18 cellular contexts compared by ENCODE assay signal in the genomic region with DNA sequence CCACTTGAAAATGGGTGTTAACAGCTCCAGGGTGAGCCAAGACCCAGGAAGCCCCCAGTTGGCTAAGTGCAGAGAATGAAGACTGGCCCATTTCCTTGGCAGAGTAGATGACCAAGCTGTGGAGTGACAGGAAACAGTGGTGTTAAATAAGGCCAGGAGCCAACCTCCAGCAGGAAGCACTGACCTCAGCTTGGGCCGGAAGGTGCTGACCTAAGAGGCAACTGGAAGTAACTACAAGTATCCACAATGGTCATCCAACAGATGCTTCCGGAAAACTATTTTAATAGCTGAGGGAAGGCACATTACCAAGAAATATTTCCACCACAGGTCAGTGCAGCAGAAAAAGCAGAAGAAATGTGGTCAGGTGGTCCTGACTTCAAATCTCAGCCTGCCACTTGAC. TPM values are rescaled to one million over a fixed set of nuclear protein-coding genes. Genes with fewer than 3 reads are reported as not detected.
A peak's percentile ranks its signal among the peaks of the same experiment; 100 is the strongest.
DNase-seq lines count a peak whose midpoint lies in the region; ATAC-seq and TF ChIP-seq lines count a peak whose summit lies in the region.
"Had no signal": no experiment of that assay in that cellular context is flagged by ENCODE, and none has a peak within 500 bp of the region (broad histone marks: within the 10 kb centered on the region; RNA-seq: fewer than 3 reads in every experiment).

No MANE protein-coding gene starts in this region.

- H3F3A ChIP-seq in MM.1S (ENCODE audit: insufficient read depth, low read length) = peaks cover 2% of the 10 kb centered on the region; the same call in 1 of the 2 replicates
- peaks cover 7% of the 10 kb centered on the region for H3F3A ChIP-seq in neural progenitor cell (ENCODE audit: low read depth)

- peak overlapping the region in 1 of 4 donors; percentile 41 for H3K27ac ChIP-seq in gastroesophageal sphincter
- peak overlapping the region; percentile 7 for H3K27ac ChIP-seq in lower lobe of right lung
- peak overlapping the region in 7 of 8 donors; percentile 47 to 76 (median 58) for H3K27ac ChIP-seq in spleen
- no peak overlapping the region for H3K27ac ChIP-seq in MM.1S (ENCODE audit: low read length)
- no peak overlapping the region for H3K27ac ChIP-seq in neural progenitor cell
- H3K27ac ChIP-seq: brain microvascular endothelial cell, pancreas had no signal

- peaks cover 6% of the 10 kb centered on the region for H3K27me3 Mint-ChIP-seq in neural progenitor cell (ENCODE audit: insufficient read depth, low read depth)
- H3K27me3 Mint-ChIP-seq: activated CD4-positive, alpha-beta T cell treated with anti-CD3 and anti-CD28 coated beads for 36 hours had no signal

- DNase-seq in RPMI7951 (ENCODE audit: low read depth) (peak; percentile 76), lower lobe of right lung (peak; percentile 66), spleen (no peak), MM.1S (no peak), neural progenitor cell (ENCODE audit: low spot score) (no peak), DMS79 (lab: John Stamatoyannopoulos, UW) (no peak)
- DNase-seq: activated CD4-positive, alpha-beta T cell treated with anti-CD3 and anti-CD28 coated beads for 36 hours; activated naive CD4-positive, alpha-beta T cell treated with anti-CD3 and anti-CD28 coated beads, Interleukin-2, amount 50 U/mL, for 16 hours; brain microvascular endothelial cell; COR-L47; effector CD4-positive, alpha-beta T cell; IMR-90; NCI-H1092 treated with DMSO at 0.1 percent for 48 hours; pancreas; SHP77 treated with DMSO at 0.1 percent for 48 hours had no signal

- ATAC-seq in gastroesophageal sphincter (peak; percentile 75), lower lobe of right lung (peak; percentile 73 to 74), HG02610 (IDR thresholded peaks at IDR 0.05; ENCODE audit: unreplicated experiment) (no peak)
- ATAC-seq: activated CD4-positive, alpha-beta T cell treated with anti-CD3 and anti-CD28 coated beads for 36 hours had no signal

- no peak overlapping the region for H3K4me3 Mint-ChIP-seq in neural progenitor cell
- H3K4me3 Mint-ChIP-seq: activated CD4-positive, alpha-beta T cell treated with anti-CD3 and anti-CD28 coated beads for 36 hours; T-helper 2 cell treated with Interferon-gamma antibody and Interleukin-4, amounts not matched to agents 5 μg/mL and 100 μg/mL, for 36 hours had no signal

- H3K9ac ChIP-seq in MM.1S (ENCODE audit: low read length) (no peak overlapping the region), neural progenitor cell (no peak overlapping the region)

- H4K20me1 ChIP-seq in MM.1S (ENCODE audit: insufficient read depth, low read length) = no peaks in the 10 kb centered on the region
- H4K20me1 ChIP-seq in neural progenitor cell (ENCODE audit: low read depth) = peaks cover 63% of the 10 kb centered on the region

- TF ChIP-seq CTCF in gastroesophageal sphincter (IDR thresholded peaks at IDR 0.05) (no peak), lower lobe of right lung (IDR thresholded peaks at IDR 0.05) (no peak), spleen (IDR thresholded peaks at IDR 0.05 in 8 of 11, conservative IDR thresholded peaks at IDR 0.05 in 3 of 11) (no peak), MM.1S (IDR thresholded peaks at IDR 0.05; ENCODE audit: low read length) (no peak), neural progenitor cell (IDR thresholded peaks at IDR 0.05) (no peak)

- no peaks in the 10 kb centered on the region for H3K9me3 ChIP-seq in gastroesophageal sphincter
- no peaks in the 10 kb centered on the region for H3K9me3 ChIP-seq in lower lobe of right lung
- H3K9me3 ChIP-seq in spleen = no peaks in the 10 kb centered on the region
- no peaks in the 10 kb centered on the region for H3K9me3 ChIP-seq in MM.1S (replicated peaks; ENCODE audit: insufficient read depth, low read length)
- no peaks in the 10 kb centered on the region for H3K9me3 ChIP-seq in neural progenitor cell (ENCODE audit: low read depth)
- H3K9me3 ChIP-seq: pancreas had no signal

- H3K4me1 ChIP-seq in gastroesophageal sphincter (peaks cover 0 to 24% (median 4%) of the 10 kb centered on the region in 3 donors), lower lobe of right lung (peaks cover 38% of the 10 kb centered on the region), spleen (peaks cover 0 to 33% (median 23%) of the 10 kb centered on the region in 6 donors), MM.1S (ENCODE audit: low read length) (peaks cover 7% of the 10 kb centered on the region), neural progenitor cell (peaks cover 9% of the 10 kb centered on the region)
- H3K4me1 ChIP-seq: pancreas had no signal

- no peaks in the 10 kb centered on the region for H3K9me2 ChIP-seq in MM.1S (replicated peaks; ENCODE audit: insufficient read depth, low read length)

- H3K4me2 ChIP-seq in MM.1S (ENCODE audit: low read depth, low read length) = no peak overlapping the region
- H3K4me2 ChIP-seq in neural progenitor cell = no peak overlapping the region

- intact Hi-C loops in lower lobe of right lung (cut with DNase I) = no loop called here
- intact Hi-C loops in spleen (cut with DNase I; ENCODE audit: low total_unique reads) = no loop called here

- no peaks in the 10 kb centered on the region for H3K9me3 Mint-ChIP-seq in neural progenitor cell
- H3K9me3 Mint-ChIP-seq: T-helper 2 cell treated with Interferon-gamma antibody and Interleukin-4, amounts not matched to agents 5 μg/mL and 100 μg/mL, for 36 hours had no signal

- H3K36me3 Mint-ChIP-seq in neural progenitor cell = peaks cover 31% of the 10 kb centered on the region

- no peaks in the 10 kb centered on the region for H3K27me3 ChIP-seq in gastroesophageal sphincter
- H3K27me3 ChIP-seq in lower lobe of right lung (ENCODE audit: low read depth) = no peaks in the 10 kb centered on the region
- no peaks in the 10 kb centered on the region for H3K27me3 ChIP-seq in spleen (replicated peaks in 1 of 7)
- no peaks in the 10 kb centered on the region for H3K27me3 ChIP-seq in MM.1S (replicated peaks; ENCODE audit: insufficient read depth, low read length)
- H3K27me3 ChIP-seq in neural progenitor cell = no peaks in the 10 kb centered on the region
- H3K27me3 ChIP-seq: brain microvascular endothelial cell, pancreas had no signal

- H3K79me2 ChIP-seq in MM.1S (ENCODE audit: low read length) = peaks cover 18% of the 10 kb centered on the region
- H3K79me2 ChIP-seq in neural progenitor cell (ENCODE audit: low read depth) = peaks cover 12% of the 10 kb centered on the region

- no peak overlapping the region for H3K27ac Mint-ChIP-seq in neural progenitor cell
- H3K27ac Mint-ChIP-seq: activated CD4-positive, alpha-beta T cell treated with anti-CD3 and anti-CD28 coated beads for 36 hours; T-helper 2 cell treated with Interferon-gamma antibody and Interleukin-4, amounts not matched to agents 5 μg/mL and 100 μg/mL, for 36 hours had no signal

- TF ChIP-seq EP300 in gastroesophageal sphincter (IDR thresholded peaks at IDR 0.05) = no peak

- 47 to 92% methylated on average over 2 of the region's 2 CpGs for WGBS in gastroesophageal sphincter (ENCODE audit: low coverage in 1 of 2), 2 donors
- 39 to 68% (median 47%) methylated on average over 2 of the region's 2 CpGs for WGBS in spleen, 5 donors

- H3K36me3 ChIP-seq in gastroesophageal sphincter (peaks cover 0 to 59% of the 10 kb centered on the region in 2 donors), lower lobe of right lung (peaks cover 38% of the 10 kb centered on the region), spleen (peaks cover 0 to 74% (median 9%) of the 10 kb centered on the region in 6 donors), MM.1S (replicated peaks; ENCODE audit: insufficient read depth, low read length) (no peaks in the 10 kb centered on the region), neural progenitor cell (no peaks in the 10 kb centered on the region)

- peaks cover 26% of the 10 kb centered on the region for H3K4me1 Mint-ChIP-seq in neural progenitor cell
- H3K4me1 Mint-ChIP-seq: activated CD4-positive, alpha-beta T cell treated with anti-CD3 and anti-CD28 coated beads for 36 hours had no signal

- no peak overlapping the region for H2AFZ ChIP-seq in MM.1S (ENCODE audit: low read length)
- H2AFZ ChIP-seq in neural progenitor cell (replicated peaks) = no peak overlapping the region

- TF ChIP-seq POLR2A in gastroesophageal sphincter (IDR thresholded peaks at IDR 0.05) (no peak), spleen (IDR thresholded peaks at IDR 0.05) (no peak)

- H3K4me3 ChIP-seq in gastroesophageal sphincter (no peak overlapping the region), lower lobe of right lung (no peak overlapping the region), spleen (no peak overlapping the region), MM.1S (ENCODE audit: low read length) (no peak overlapping the region), neural progenitor cell (no peak overlapping the region)
- H3K4me3 ChIP-seq: pancreas had no signal

RNA-seq across cellular contexts. Expression of a gene that starts 22.6 kb away (rescaled TPM):
- total RNA-seq in RPMI7951 (2014; rRNA removed; shearing (Covaris generic)) = 104 and 109 TPM in 2 replicates
- total RNA-seq in gastroesophageal sphincter = 10 to 100 TPM; 31.6 to 40.5 (median 35.8) TPM
- total RNA-seq in lower lobe of right lung = 83.9 TPM
- 10 to 100 TPM; 20.2 to 31.7 (median 23.8) TPM for total RNA-seq in spleen
- 10 to 100 TPM; 34.8 to 55.3 (median 41.4) TPM for polyA plus RNA-seq in spleen
- 40.4 and 53.5 TPM in 2 replicates for total RNA-seq in neural progenitor cell (ENCODE audit: low replicate concordance)

RNA-seq across cellular contexts. Expression of a gene that starts 22.7 kb away (rescaled TPM):
- 20.8 and 23.6 TPM in 2 replicates for total RNA-seq in RPMI7951 (2014; rRNA removed; shearing (Covaris generic))
- 10 to 100 TPM; 11.3 to 32.0 (median 23.9) TPM for total RNA-seq in gastroesophageal sphincter
- total RNA-seq in lower lobe of right lung = 99.2 TPM
- total RNA-seq in spleen = 10 to 100 TPM; 12.3 to 24.8 (median 19.4) TPM
- polyA plus RNA-seq in spleen = 1 to 10 TPM; 2.8 to 8.5 (median 3.5) TPM
- 25.4 and 30.8 TPM in 2 replicates for total RNA-seq in neural progenitor cell (ENCODE audit: low replicate concordance)

RNA-seq across cellular contexts. Expression of a gene that starts 54.0 kb away (rescaled TPM):
- not detected in 2 replicates for total RNA-seq in RPMI7951 (2014; rRNA removed; shearing (Covaris generic))
- total RNA-seq in gastroesophageal sphincter (under 1 TPM in 3 of 4 donors, not detected in 1; 0.19 to 0.45 (median 0.27) TPM), lower lobe of right lung (0.27 TPM), spleen (under 1 TPM in 4 of 7 donors, not detected in 3; 0.13 to 0.26 (median 0.20) TPM), neural progenitor cell (ENCODE audit: low replicate concordance) (0.40 and 0.49 TPM in 2 replicates)
- under 1 TPM; 0.12 to 0.19 (median 0.17) TPM for polyA plus RNA-seq in spleen
- total RNA-seq: IMR-90 had no signal
- polyA plus RNA-seq: IMR-90 had no signal

Comparison
In these comparisons a context has a peak if more than half of its experiments do, and no peak if none do; other contexts are left out.
1. DNase-seq: peak in RPMI7951 (single experiment) and lower lobe of right lung (single experiment); none in spleen (single experiment), MM.1S (single experiment), neural progenitor cell (single experiment) and DMS79 (single experiment).
2. H3K27ac ChIP-seq: peak in lower lobe of right lung (single experiment) and spleen (7 of 8); none in MM.1S (single experiment) and neural progenitor cell (single experiment).